In the genomic region with DNA sequence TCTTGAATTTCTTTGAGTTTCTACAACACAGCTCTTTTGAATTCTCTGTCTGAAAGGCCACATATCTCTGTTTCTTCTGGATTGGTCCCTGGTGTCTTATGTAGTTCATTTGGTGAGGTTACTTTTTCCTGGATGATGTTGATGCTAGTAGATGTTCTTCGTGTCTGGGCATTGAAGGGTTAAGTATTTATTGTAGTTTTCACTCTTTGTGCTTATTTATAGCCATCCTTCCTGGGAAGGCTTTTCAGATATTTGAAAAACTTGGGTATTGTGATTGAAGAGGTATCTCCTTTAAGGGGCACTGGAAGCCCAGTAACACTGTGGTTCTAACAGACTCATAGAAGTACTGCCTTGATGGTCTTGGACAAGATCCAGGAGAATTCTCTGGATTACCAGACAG, we compare ENCODE assay signal across 39 cellular contexts.
"Had no signal": no experiment of that assay in that cellular context is flagged by ENCODE, and none has a peak within 500 bp of the region (broad histone marks: within the 10 kb centered on the region; RNA-seq: fewer than 3 reads in every experiment).

No MANE protein-coding gene starts in this region.

- FAIRE-seq: astrocyte, bronchial epithelial cell had no signal

- H3K4me3 ChIP-seq: adrenal gland, ascending aorta, body of pancreas, breast epithelium, cardiac muscle cell had no signal

- H3K27me3 Mint-ChIP-seq: activated naive CD4-positive, alpha-beta T cell treated with anti-CD3 and anti-CD28 coated beads, Interleukin-2, amount 10 ng/mL, durations not matched to agents 7 days and 5 days; activated naive CD4-positive, alpha-beta T cell treated with anti-CD3 and anti-CD28 coated beads, Interleukin-2, amount 50 U/mL, for 24 hours; activated naive CD8-positive, alpha-beta T cell treated with anti-CD3 and anti-CD28 coated beads for 36 hours; activated naive CD8-positive, alpha-beta T cell treated with anti-CD3 and anti-CD28 coated beads, Interleukin-2, amount 10 ng/mL, durations not matched to agents 7 days and 5 days; activated naive CD8-positive, alpha-beta T cell treated with anti-CD3 and anti-CD28 coated beads, Interleukin-2, amount 50 U/mL, for 24 hours; activated T-cell treated with anti-CD3 and anti-CD28 coated beads, Interleukin-2, amount 50 U/mL, for 24 hours; activated T-helper 17 cell treated with anti-CD3 and anti-CD28 coated beads, Interleukin-2, amount 50 U/mL, for 72 hours; central memory CD8-positive, alpha-beta T cell had no signal

- H3K4me3 Mint-ChIP-seq: activated naive CD4-positive, alpha-beta T cell treated with anti-CD3 and anti-CD28 coated beads for 36 hours; activated naive CD4-positive, alpha-beta T cell treated with anti-CD3 and anti-CD28 coated beads, Interleukin-2, amount 10 ng/mL, durations not matched to agents 7 days and 5 days; activated naive CD4-positive, alpha-beta T cell treated with anti-CD3 and anti-CD28 coated beads, Interleukin-2, amount 50 U/mL, for 24 hours; activated naive CD8-positive, alpha-beta T cell; activated naive CD8-positive, alpha-beta T cell treated with anti-CD3 and anti-CD28 coated beads for 36 hours; activated naive CD8-positive, alpha-beta T cell treated with anti-CD3 and anti-CD28 coated beads, Interleukin-2, amount 10 ng/mL, durations not matched to agents 7 days and 5 days; activated naive CD8-positive, alpha-beta T cell treated with anti-CD3 and anti-CD28 coated beads, Interleukin-2, amount 50 U/mL, for 24 hours; activated T-cell treated with anti-CD3 and anti-CD28 coated beads, Interleukin-2, amount 50 U/mL, for 24 hours; activated T-cell treated with anti-CD3 and anti-CD28 coated beads, Interleukin-2, amount 50 U/mL, for 4 hours; activated T-cell treated with anti-CD3 and anti-CD28 coated beads, Interleukin-2, amount 50 U/mL, for 72 hours; activated T-helper 1 cell treated with anti-CD3 and anti-CD28 coated beads, Interleukin-12 subunit alpha, Interleukin-12 subunit beta, Interleukin-2, Interleukin-4 antibody, amounts not matched to agents 30 ng/mL and 10 ng/mL and 1 ng/mL, durations not matched to agents 14 hours and 24 hours and 36 hours; activated T-helper 17 cell treated with anti-CD3 and anti-CD28 coated beads, Interleukin-2, amount 50 U/mL, for 72 hours; brain; central memory CD8-positive, alpha-beta T cell had no signal

- ATAC-seq: activated naive CD4-positive, alpha-beta T cell treated with anti-CD3 and anti-CD28 coated beads, Interleukin-2, amount 50 U/mL, for 72 hours; activated naive CD8-positive, alpha-beta T cell treated with anti-CD3 and anti-CD28 coated beads, Interleukin-2, amount 50 U/mL, for 24 hours; activated T-cell treated with anti-CD3 and anti-CD28 coated beads, Interleukin-2, amount 50 U/mL, for 4 hours; activated T-cell treated with anti-CD3 and anti-CD28 coated beads, Interleukin-2, amount 50 U/mL, for 72 hours; activated T-helper 17 cell treated with anti-CD3 and anti-CD28 coated beads, Interleukin-2, amount 50 U/mL, for 72 hours; body of pancreas had no signal

- H3K4me1 Mint-ChIP-seq: activated naive CD4-positive, alpha-beta T cell treated with anti-CD3 and anti-CD28 coated beads, Interleukin-2, amount 10 ng/mL, durations not matched to agents 7 days and 5 days; activated naive CD4-positive, alpha-beta T cell treated with anti-CD3 and anti-CD28 coated beads, Interleukin-2, amount 50 U/mL, for 24 hours; activated naive CD8-positive, alpha-beta T cell treated with anti-CD3 and anti-CD28 coated beads for 36 hours; activated naive CD8-positive, alpha-beta T cell treated with anti-CD3 and anti-CD28 coated beads, Interleukin-2, amount 10 ng/mL, durations not matched to agents 7 days and 5 days; activated naive CD8-positive, alpha-beta T cell treated with anti-CD3 and anti-CD28 coated beads, Interleukin-2, amount 50 U/mL, for 24 hours; activated T-helper 17 cell treated with anti-CD3 and anti-CD28 coated beads, Interleukin-2, amount 50 U/mL, for 72 hours; central memory CD8-positive, alpha-beta T cell had no signal

- H3K27me3 ChIP-seq: adrenal gland, ascending aorta, body of pancreas, brain microvascular endothelial cell, breast epithelium, cardiac muscle cell had no signal

- H3K9me3 ChIP-seq: adrenal gland, body of pancreas had no signal

- H3K36me3 ChIP-seq: adrenal gland, ascending aorta, brain microvascular endothelial cell, breast epithelium, cardiac muscle cell had no signal

- DNase-seq: activated effector memory CD4-positive, alpha-beta T cell treated with anti-CD3 and anti-CD28 coated beads, Interleukin-2, amount 50 U/mL, for 16 hours; activated effector memory CD4-positive, alpha-beta T cell treated with Interleukin-2 at 50 U/mL for 16 hours; activated gamma-delta T cell; activated gamma-delta T cell treated with Interleukin-2 at 50 U/mL for 16 hours; activated naive CD4-positive, alpha-beta T cell; activated naive CD4-positive, alpha-beta T cell treated with anti-CD3 and anti-CD28 coated beads for 36 hours; activated naive CD4-positive, alpha-beta T cell treated with anti-CD3 and anti-CD28 coated beads, Interleukin-2, amount 10 ng/mL, durations not matched to agents 7 days and 5 days; activated naive CD4-positive, alpha-beta T cell treated with anti-CD3 and anti-CD28 coated beads, Interleukin-2, amount 50 U/mL, for 16 hours; activated naive CD4-positive, alpha-beta T cell treated with Interleukin-2 at 50 U/mL for 16 hours; activated naive CD8-positive, alpha-beta T cell treated with anti-CD3 and anti-CD28 coated beads for 36 hours; activated naive CD8-positive, alpha-beta T cell treated with anti-CD3 and anti-CD28 coated beads, Interleukin-2, amount 10 ng/mL, durations not matched to agents 7 days and 5 days; activated naive CD8-positive, alpha-beta T cell treated with anti-CD3 and anti-CD28 coated beads, Interleukin-2, amount 50 U/mL, for 24 hours; activated T-cell treated with anti-CD3 and anti-CD28 coated beads, Interleukin-2, amount 50 U/mL, for 24 hours; activated T-cell treated with anti-CD3 and anti-CD28 coated beads, Interleukin-2, amount 50 U/mL, for 4 hours; activated T-cell treated with anti-CD3 and anti-CD28 coated beads, Interleukin-2, amount 50 U/mL, for 48 hours; activated T-cell treated with anti-CD3 and anti-CD28 coated beads, Interleukin-2, amount 50 U/mL, for 72 hours; adrenal gland; amniotic stem cell; amygdala; anterior cingulate cortex; aorta; body of pancreas; brain microvascular endothelial cell; caudate nucleus; central memory CD4-positive, alpha-beta T cell; cerebellar nuclear complex had no signal

- H3K27ac ChIP-seq: adrenal gland, ascending aorta, body of pancreas, brain microvascular endothelial cell, breast epithelium, cardiac muscle cell had no signal

- H3K36me3 Mint-ChIP-seq: activated naive CD4-positive, alpha-beta T cell treated with anti-CD3 and anti-CD28 coated beads, Interleukin-2, amount 10 ng/mL, durations not matched to agents 7 days and 5 days; activated naive CD4-positive, alpha-beta T cell treated with anti-CD3 and anti-CD28 coated beads, Interleukin-2, amount 50 U/mL, for 24 hours; activated naive CD4-positive, alpha-beta T cell treated with anti-CD3 and anti-CD28 coated beads, Interleukin-2, amount 50 U/mL, for 72 hours; activated naive CD8-positive, alpha-beta T cell; activated naive CD8-positive, alpha-beta T cell treated with anti-CD3 and anti-CD28 coated beads for 36 hours; activated naive CD8-positive, alpha-beta T cell treated with anti-CD3 and anti-CD28 coated beads, Interleukin-2, amount 10 ng/mL, durations not matched to agents 7 days and 5 days had no signal

- H3K4me1 ChIP-seq: adrenal gland, ascending aorta, body of pancreas, breast epithelium had no signal

- H3K27ac Mint-ChIP-seq: activated naive CD4-positive, alpha-beta T cell treated with anti-CD3 and anti-CD28 coated beads for 36 hours; activated naive CD4-positive, alpha-beta T cell treated with anti-CD3 and anti-CD28 coated beads, Interleukin-2, amount 10 ng/mL, durations not matched to agents 7 days and 5 days; activated naive CD4-positive, alpha-beta T cell treated with anti-CD3 and anti-CD28 coated beads, Interleukin-2, amount 50 U/mL, for 24 hours; activated naive CD4-positive, alpha-beta T cell treated with anti-CD3 and anti-CD28 coated beads, Interleukin-2, amount 50 U/mL, for 72 hours; activated naive CD8-positive, alpha-beta T cell; activated naive CD8-positive, alpha-beta T cell treated with anti-CD3 and anti-CD28 coated beads for 36 hours; activated naive CD8-positive, alpha-beta T cell treated with anti-CD3 and anti-CD28 coated beads, Interleukin-2, amount 10 ng/mL, durations not matched to agents 7 days and 5 days; activated naive CD8-positive, alpha-beta T cell treated with anti-CD3 and anti-CD28 coated beads, Interleukin-2, amount 50 U/mL, for 24 hours; activated T-cell treated with anti-CD3 and anti-CD28 coated beads, Interleukin-2, amount 50 U/mL, for 24 hours; activated T-cell treated with anti-CD3 and anti-CD28 coated beads, Interleukin-2, amount 50 U/mL, for 72 hours; activated T-helper 1 cell treated with anti-CD3 and anti-CD28 coated beads, Interleukin-12 subunit alpha, Interleukin-12 subunit beta, Interleukin-2, Interleukin-4 antibody, amounts not matched to agents 30 ng/mL and 10 ng/mL and 1 ng/mL, durations not matched to agents 14 hours and 24 hours and 36 hours; activated T-helper 17 cell treated with anti-CD3 and anti-CD28 coated beads, Interleukin-2, amount 50 U/mL, for 72 hours; activated T-helper 2 cell treated with anti-CD3 and anti-CD28 coated beads, Interferon-gamma antibody, Interleukin-2, Interleukin-4, amounts not matched to agents 10 μg/mL and 5 μg/mL and 100 μg/mL, durations not matched to agents 14 hours and 24 hours and 36 hours; brain had no signal
